Comparison of ENCODE assay signal across 15 cellular contexts in genomic region chr4:184693056-184693455, GRCh38. TPM values are rescaled to one million over a fixed set of nuclear protein-coding genes. Genes with fewer than 3 reads are reported as not detected.
DNase-seq lines count a peak whose midpoint lies in the region; ATAC-seq and TF ChIP-seq lines count a peak whose summit lies in the region.
"Had no signal": no experiment of that assay in that cellular context is flagged by ENCODE, and none has a peak within 500 bp of the region (broad histone marks: within the 10 kb centered on the region; RNA-seq: fewer than 3 reads in every experiment).

No MANE protein-coding gene starts in this region.

- H3K27me3 Mint-ChIP-seq in WTC11 (ENCODE audit: low read depth), result no peaks in the 10 kb centered on the region
- H3K27me3 Mint-ChIP-seq: CD4-positive, alpha-beta memory T cell had no signal

- CTCF ChIA-PET in WTC11 (lab: Charles Lee), result no interaction called here

- no peak for ATAC-seq in WTC11

- TF ChIP-seq CTCF in WTC11 (IDR thresholded peaks at IDR 0.05) (no peak), choroid plexus epithelial cell (conservative IDR thresholded peaks at IDR 0.05; ENCODE audit: low read depth, low read length) (no peak)

- no peak overlapping the region for H3K4me3 Mint-ChIP-seq in WTC11
- H3K4me3 Mint-ChIP-seq: CD4-positive, alpha-beta memory T cell had no signal

- POLR2A ChIA-PET in WTC11 (lab: Charles Lee), result no interaction called here

- peak overlapping the region; percentile 66; the same call in 1 of the 2 replicates for H3K27ac Mint-ChIP-seq in WTC11

- no peak overlapping the region for H3K4me3 ChIP-seq in choroid plexus epithelial cell (ENCODE audit: low read depth, low read length)
- H3K4me3 ChIP-seq: GM23248, SJCRH30 had no signal

- H3K36me3 Mint-ChIP-seq in WTC11, result peaks cover 53% of the 10 kb centered on the region

- DNase-seq in EH (ENCODE audit: low read depth) (peak; percentile 7), WTC11 (ENCODE audit: low spot score) (no peak), choroid plexus epithelial cell (ENCODE audit: low read depth) (peak; percentile 72), iris pigment epithelial cell (ENCODE audit: low read depth) (peak; percentile 42), foreskin melanocyte (no peak), SIG-M5 treated with dmso at 0.1 percent for 504 hours (lab: John Stamatoyannopoulos, UW; ENCODE audit: unreplicated experiment) (no peak)
- no peak for DNase-seq in stimulated activated CD4-positive, alpha-beta T cell treated with anti-CD3 and anti-CD28 coated beads, Interleukin-2, amount 100 ng/mL, for 24 hours
- DNase-seq: ACHN; BE2C; CD4-positive, alpha-beta memory T cell; GM23248; NCI-H1436; NCI-H2029; NCI-H774; SJCRH30 had no signal

- no peaks in the 10 kb centered on the region for H3K9me3 Mint-ChIP-seq in WTC11
- H3K9me3 Mint-ChIP-seq: CD4-positive, alpha-beta memory T cell had no signal

- H3K4me1 Mint-ChIP-seq in WTC11, result peaks cover 18% of the 10 kb centered on the region
- H3K4me1 Mint-ChIP-seq: CD4-positive, alpha-beta memory T cell had no signal

TF ChIP-seq in WTC11, 78 proteins besides CTCF, POLR2A, EP300 and RAD21:
- TF ChIP-seq NFE2L1 (CRISPR knock-in tag; IDR thresholded peaks at IDR 0.05) (no peak), ZNF138 (CRISPR knock-in tag; conservative IDR thresholded peaks at IDR 0.05) (no peak)
TF ChIP-seq in WTC11: peak in this region for 0.

RNA-seq across cellular contexts. Expression of gene CENPU, which starts 40.8 kb away (rescaled TPM):
- 52.9 to 60.5 TPM (median 53.4 TPM) in 3 replicates for total RNA-seq in WTC11 (2021)

RNA-seq across cellular contexts. Expression of gene PRIMPOL, which starts 43.5 kb away (rescaled TPM):
- 8.3 to 13.4 TPM (median 9.6 TPM) in 3 replicates for total RNA-seq in WTC11 (2021)

RNA-seq across cellular contexts. Expression of gene CASP3, which starts 43.8 kb away (rescaled TPM):
- 54.2 to 78.9 TPM (median 63.2 TPM) in 3 replicates for total RNA-seq in WTC11 (2021)

Comparison
In these comparisons a context has a peak if more than half of its experiments do, and no peak if none do; other contexts are left out.
1. DNase-seq: peak in EH (single experiment), choroid plexus epithelial cell (single experiment) and iris pigment epithelial cell (single experiment); none in WTC11 (single experiment), foreskin melanocyte (single experiment), SIG-M5 treated with dmso at 0.1 percent for 504 hours (single experiment) and stimulated activated CD4-positive, alpha-beta T cell treated with anti-CD3 and anti-CD28 coated beads, Interleukin-2, amount 100 ng/mL, for 24 hours (0 of 2).